Comparison of ENCODE assay signal across 8 cellular contexts in genomic region chr16:88920618-88921602, GRCh38. TPM values are rescaled to one million over a fixed set of nuclear protein-coding genes. Genes with fewer than 3 reads are reported as not detected.
DNase-seq lines count a peak whose midpoint lies in the region; ATAC-seq, FAIRE-seq and TF ChIP-seq lines count a peak whose summit lies in the region.

No MANE protein-coding gene starts in this region.

- intact Hi-C loops in A673 (cut with micrococcal nuclease; ENCODE audit: unreplicated experiment) = no loop called here
- intact Hi-C loops in vagina (cut with DNase I) = no loop called here

- ATAC-seq in HG03039 (IDR thresholded peaks at IDR 0.05; ENCODE audit: unreplicated experiment) = no peak

- H3K27me3 ChIP-seq in A673 (replicated peaks; ENCODE audit: insufficient read depth, low read depth, low read length, poor library complexity) (no peaks in the 10 kb centered on the region), vagina (no peaks in the 10 kb centered on the region)

- H3K27ac ChIP-seq in A673 (ENCODE audit: low read depth, low read length, poor library complexity, severe bottlenecking) (peak overlapping the region; percentile 77), vagina (peak overlapping the region; percentile 60)

- H3K36me3 ChIP-seq in A673 (ENCODE audit: insufficient read depth, low read length, poor library complexity, severe bottlenecking) (no peaks in the 10 kb centered on the region), vagina (no peaks in the 10 kb centered on the region)

- no TSS peak for BruUV-seq in A673 (replicated peaks; lab: Mats Ljungman, UMichigan)

- CTCF ChIA-PET in A673 (lab: Charles Lee) = no interaction called here

- H3K4me3 Mint-ChIP-seq in activated naive CD8-positive, alpha-beta T cell treated with anti-CD3 and anti-CD28 coated beads for 36 hours = no peak overlapping the region
- H3K4me3 Mint-ChIP-seq in chondrocyte (ENCODE audit: unreplicated experiment) = no peak overlapping the region

- no peak for TF ChIP-seq POLR2A in vagina (IDR thresholded peaks at IDR 0.05)

- no peak overlapping the region for H3K4me3 ChIP-seq in A673 (ENCODE audit: low read depth, low read length, poor library complexity, severe bottlenecking)
- no peak overlapping the region for H3K4me3 ChIP-seq in vagina

- POLR2A ChIA-PET in A673 (lab: Charles Lee; ENCODE audit: low non-redundant PET) = interaction anchor here (0.5 kb wide), 1 partner anchor 81 kb away, joined by 3 read pairs; no protein-coding TSS in a partner anchor

- TF ChIP-seq CTCF in A673 (conservative IDR thresholded peaks at IDR 0.05; ENCODE audit: low read depth, low read length) = no peak
- no peak for TF ChIP-seq CTCF in vagina (IDR thresholded peaks at IDR 0.05)
- TF ChIP-seq CTCF in chondrocyte (IDR thresholded peaks at IDR 0.05) = no peak

- no peaks in the 10 kb centered on the region for H3K9me3 Mint-ChIP-seq in activated naive CD8-positive, alpha-beta T cell treated with anti-CD3 and anti-CD28 coated beads for 36 hours
- H3K9me3 Mint-ChIP-seq in chondrocyte (ENCODE audit: low read depth) = no peaks in the 10 kb centered on the region

- no peaks in the 10 kb centered on the region for H3K27me3 Mint-ChIP-seq in activated naive CD8-positive, alpha-beta T cell treated with anti-CD3 and anti-CD28 coated beads for 36 hours
- peaks cover 2% of the 10 kb centered on the region for H3K27me3 Mint-ChIP-seq in chondrocyte (ENCODE audit: low read depth)

- FAIRE-seq in GM19239 (lab: Jason Lieb, UNC) = peak; percentile 84

- H3K4me1 ChIP-seq in A673 (ENCODE audit: insufficient read depth, low read length, poor library complexity, severe bottlenecking) (peaks cover 56% of the 10 kb centered on the region), vagina (peaks cover 66% of the 10 kb centered on the region)

- H3K27ac Mint-ChIP-seq in activated naive CD8-positive, alpha-beta T cell treated with anti-CD3 and anti-CD28 coated beads for 36 hours = peak overlapping the region; percentile 12
- H3K27ac Mint-ChIP-seq in chondrocyte (ENCODE audit: unreplicated experiment) = no peak overlapping the region

- H3K4me1 Mint-ChIP-seq in activated naive CD8-positive, alpha-beta T cell treated with anti-CD3 and anti-CD28 coated beads for 36 hours = peaks cover 6% of the 10 kb centered on the region
- H3K4me1 Mint-ChIP-seq in chondrocyte (ENCODE audit: low read depth) = peaks cover 39% of the 10 kb centered on the region

- H3K36me3 Mint-ChIP-seq in activated naive CD8-positive, alpha-beta T cell treated with anti-CD3 and anti-CD28 coated beads for 36 hours = no peaks in the 10 kb centered on the region
- H3K36me3 Mint-ChIP-seq in chondrocyte (ENCODE audit: low read depth) = no peaks in the 10 kb centered on the region

- H3K9me3 ChIP-seq in A673 (ENCODE audit: low read depth, low read length, poor library complexity, severe bottlenecking) = no peaks in the 10 kb centered on the region
- H3K9me3 ChIP-seq in vagina = no peaks in the 10 kb centered on the region

- DNase-seq in A673 (ENCODE audit: low spot score) (peak; percentile 91), GM19239 (ENCODE audit: insufficient read length, low spot score) (peak; percentile 85), islet precursor cell (peak; percentile 76), vagina (ENCODE audit: extremely low spot score in 2 of 2) (no peak), chondrocyte (ENCODE audit: low spot score) (no peak)
- DNase-seq in activated naive CD8-positive, alpha-beta T cell treated with anti-CD3 and anti-CD28 coated beads for 36 hours = peak; percentile 41
- DNase-seq in activated CD4-positive, CD25-positive, alpha-beta regulatory T cell (lab: John Stamatoyannopoulos, UW) = no peak

RNA-seq across cellular contexts. Expression of gene PABPN1L, which starts 54.5 kb away (rescaled TPM):
- not detected in 2 replicates for total RNA-seq in A673 (2021)
- total RNA-seq in activated naive CD8-positive, alpha-beta T cell treated with anti-CD3 and anti-CD28 coated beads for 36 hours = not detected
- total RNA-seq in vagina = not detected
- total RNA-seq in chondrocyte = not detected in 3 replicates

RNA-seq across cellular contexts. Expression of gene CBFA2T3, which starts 56.1 kb away (rescaled TPM):
- total RNA-seq in A673 (2021) (1.7 and 2.2 TPM in 2 replicates), vagina (2.7 TPM), chondrocyte (0.23 TPM in 1 of 3 replicates, not detected in the others)
- total RNA-seq in activated naive CD8-positive, alpha-beta T cell treated with anti-CD3 and anti-CD28 coated beads for 36 hours = under 1 TPM; 0.28 to 0.56 TPM

Comparison
In these comparisons a context has a peak if more than half of its experiments do, and no peak if none do; other contexts are left out.
1. DNase-seq: peak in A673 (single experiment), GM19239 (single experiment), activated naive CD8-positive, alpha-beta T cell treated with anti-CD3 and anti-CD28 coated beads for 36 hours (single experiment) and islet precursor cell (single experiment); none in vagina (0 of 2), chondrocyte (single experiment) and activated CD4-positive, CD25-positive, alpha-beta regulatory T cell (0 of 4).